In genomic region chr10:69269761-69270160, GRCh38 we compare ENCODE assay signal across 1 cellular context.
TF ChIP-seq lines count a peak whose summit lies in the region.

No MANE protein-coding gene starts in this region.

TF ChIP-seq in K562, 482 proteins besides CTCF, POLR2A, EP300 and RAD21 (continued from another document and continues in another):
- TF ChIP-seq, protein P1, sequence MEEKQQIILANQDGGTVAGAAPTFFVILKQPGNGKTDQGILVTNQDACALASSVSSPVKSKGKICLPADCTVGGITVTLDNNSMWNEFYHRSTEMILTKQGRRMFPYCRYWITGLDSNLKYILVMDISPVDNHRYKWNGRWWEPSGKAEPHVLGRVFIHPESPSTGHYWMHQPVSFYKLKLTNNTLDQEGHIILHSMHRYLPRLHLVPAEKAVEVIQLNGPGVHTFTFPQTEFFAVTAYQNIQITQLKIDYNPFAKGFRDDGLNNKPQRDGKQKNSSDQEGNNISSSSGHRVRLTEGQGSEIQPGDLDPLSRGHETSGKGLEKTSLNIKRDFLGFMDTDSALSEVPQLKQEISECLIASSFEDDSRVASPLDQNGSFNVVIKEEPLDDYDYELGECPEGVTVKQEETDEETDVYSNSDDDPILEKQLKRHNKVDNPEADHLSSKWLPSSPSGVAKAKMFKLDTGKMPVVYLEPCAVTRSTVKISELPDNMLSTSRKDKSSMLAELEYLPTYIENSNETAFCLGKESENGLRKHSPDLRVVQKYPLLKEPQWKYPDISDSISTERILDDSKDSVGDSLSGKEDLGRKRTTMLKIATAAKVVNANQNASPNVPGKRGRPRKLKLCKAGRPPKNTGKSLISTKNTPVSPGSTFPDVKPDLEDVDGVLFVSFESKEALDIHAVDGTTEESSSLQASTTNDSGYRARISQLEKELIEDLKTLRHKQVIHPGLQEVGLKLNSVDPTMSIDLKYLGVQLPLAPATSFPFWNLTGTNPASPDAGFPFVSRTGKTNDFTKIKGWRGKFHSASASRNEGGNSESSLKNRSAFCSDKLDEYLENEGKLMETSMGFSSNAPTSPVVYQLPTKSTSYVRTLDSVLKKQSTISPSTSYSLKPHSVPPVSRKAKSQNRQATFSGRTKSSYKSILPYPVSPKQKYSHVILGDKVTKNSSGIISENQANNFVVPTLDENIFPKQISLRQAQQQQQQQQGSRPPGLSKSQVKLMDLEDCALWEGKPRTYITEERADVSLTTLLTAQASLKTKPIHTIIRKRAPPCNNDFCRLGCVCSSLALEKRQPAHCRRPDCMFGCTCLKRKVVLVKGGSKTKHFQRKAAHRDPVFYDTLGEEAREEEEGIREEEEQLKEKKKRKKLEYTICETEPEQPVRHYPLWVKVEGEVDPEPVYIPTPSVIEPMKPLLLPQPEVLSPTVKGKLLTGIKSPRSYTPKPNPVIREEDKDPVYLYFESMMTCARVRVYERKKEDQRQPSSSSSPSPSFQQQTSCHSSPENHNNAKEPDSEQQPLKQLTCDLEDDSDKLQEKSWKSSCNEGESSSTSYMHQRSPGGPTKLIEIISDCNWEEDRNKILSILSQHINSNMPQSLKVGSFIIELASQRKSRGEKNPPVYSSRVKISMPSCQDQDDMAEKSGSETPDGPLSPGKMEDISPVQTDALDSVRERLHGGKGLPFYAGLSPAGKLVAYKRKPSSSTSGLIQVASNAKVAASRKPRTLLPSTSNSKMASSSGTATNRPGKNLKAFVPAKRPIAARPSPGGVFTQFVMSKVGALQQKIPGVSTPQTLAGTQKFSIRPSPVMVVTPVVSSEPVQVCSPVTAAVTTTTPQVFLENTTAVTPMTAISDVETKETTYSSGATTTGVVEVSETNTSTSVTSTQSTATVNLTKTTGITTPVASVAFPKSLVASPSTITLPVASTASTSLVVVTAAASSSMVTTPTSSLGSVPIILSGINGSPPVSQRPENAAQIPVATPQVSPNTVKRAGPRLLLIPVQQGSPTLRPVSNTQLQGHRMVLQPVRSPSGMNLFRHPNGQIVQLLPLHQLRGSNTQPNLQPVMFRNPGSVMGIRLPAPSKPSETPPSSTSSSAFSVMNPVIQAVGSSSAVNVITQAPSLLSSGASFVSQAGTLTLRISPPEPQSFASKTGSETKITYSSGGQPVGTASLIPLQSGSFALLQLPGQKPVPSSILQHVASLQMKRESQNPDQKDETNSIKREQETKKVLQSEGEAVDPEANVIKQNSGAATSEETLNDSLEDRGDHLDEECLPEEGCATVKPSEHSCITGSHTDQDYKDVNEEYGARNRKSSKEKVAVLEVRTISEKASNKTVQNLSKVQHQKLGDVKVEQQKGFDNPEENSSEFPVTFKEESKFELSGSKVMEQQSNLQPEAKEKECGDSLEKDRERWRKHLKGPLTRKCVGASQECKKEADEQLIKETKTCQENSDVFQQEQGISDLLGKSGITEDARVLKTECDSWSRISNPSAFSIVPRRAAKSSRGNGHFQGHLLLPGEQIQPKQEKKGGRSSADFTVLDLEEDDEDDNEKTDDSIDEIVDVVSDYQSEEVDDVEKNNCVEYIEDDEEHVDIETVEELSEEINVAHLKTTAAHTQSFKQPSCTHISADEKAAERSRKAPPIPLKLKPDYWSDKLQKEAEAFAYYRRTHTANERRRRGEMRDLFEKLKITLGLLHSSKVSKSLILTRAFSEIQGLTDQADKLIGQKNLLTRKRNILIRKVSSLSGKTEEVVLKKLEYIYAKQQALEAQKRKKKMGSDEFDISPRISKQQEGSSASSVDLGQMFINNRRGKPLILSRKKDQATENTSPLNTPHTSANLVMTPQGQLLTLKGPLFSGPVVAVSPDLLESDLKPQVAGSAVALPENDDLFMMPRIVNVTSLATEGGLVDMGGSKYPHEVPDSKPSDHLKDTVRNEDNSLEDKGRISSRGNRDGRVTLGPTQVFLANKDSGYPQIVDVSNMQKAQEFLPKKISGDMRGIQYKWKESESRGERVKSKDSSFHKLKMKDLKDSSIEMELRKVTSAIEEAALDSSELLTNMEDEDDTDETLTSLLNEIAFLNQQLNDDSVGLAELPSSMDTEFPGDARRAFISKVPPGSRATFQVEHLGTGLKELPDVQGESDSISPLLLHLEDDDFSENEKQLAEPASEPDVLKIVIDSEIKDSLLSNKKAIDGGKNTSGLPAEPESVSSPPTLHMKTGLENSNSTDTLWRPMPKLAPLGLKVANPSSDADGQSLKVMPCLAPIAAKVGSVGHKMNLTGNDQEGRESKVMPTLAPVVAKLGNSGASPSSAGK (IDR thresholded peaks at IDR 0.05), result 0 out of 2 replicates have a peak, but pooled peaks have one; percentile 6
- no peak for TF ChIP-seq KHSRP (IDR thresholded peaks at IDR 0.05)
- TF ChIP-seq, protein P2, sequence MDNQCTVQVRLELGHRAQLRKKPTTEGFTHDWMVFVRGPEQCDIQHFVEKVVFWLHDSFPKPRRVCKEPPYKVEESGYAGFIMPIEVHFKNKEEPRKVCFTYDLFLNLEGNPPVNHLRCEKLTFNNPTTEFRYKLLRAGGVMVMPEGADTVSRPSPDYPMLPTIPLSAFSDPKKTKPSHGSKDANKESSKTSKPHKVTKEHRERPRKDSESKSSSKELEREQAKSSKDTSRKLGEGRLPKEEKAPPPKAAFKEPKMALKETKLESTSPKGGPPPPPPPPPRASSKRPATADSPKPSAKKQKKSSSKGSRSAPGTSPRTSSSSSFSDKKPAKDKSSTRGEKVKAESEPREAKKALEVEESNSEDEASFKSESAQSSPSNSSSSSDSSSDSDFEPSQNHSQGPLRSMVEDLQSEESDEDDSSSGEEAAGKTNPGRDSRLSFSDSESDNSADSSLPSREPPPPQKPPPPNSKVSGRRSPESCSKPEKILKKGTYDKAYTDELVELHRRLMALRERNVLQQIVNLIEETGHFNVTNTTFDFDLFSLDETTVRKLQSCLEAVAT (IDR thresholded peaks at IDR 0.05), result no peak
- peak; percentile 61 for TF ChIP-seq FOSL1 (tag; conservative IDR thresholded peaks at IDR 0.05)
- no peak for TF ChIP-seq DNMT1 (IDR thresholded peaks at IDR 0.05)
- no peak for TF ChIP-seq RBM22 (IDR thresholded peaks at IDR 0.05; ENCODE audit: low read depth, low read length, poor library complexity, severe bottlenecking)
- TF ChIP-seq STAT5A (IDR thresholded peaks at IDR 0.05; ENCODE audit: borderline replicate concordance, low read length), result no peak
- TF ChIP-seq JUN (IDR thresholded peaks at IDR 0.05; ENCODE audit: borderline replicate concordance, low read depth, low read length), result peak; percentile 58
- TF ChIP-seq JUN (CRISPR knock-in tag; IDR thresholded peaks at IDR 0.05; ENCODE audit: borderline replicate concordance), result no peak
- TF ChIP-seq, protein P3, sequence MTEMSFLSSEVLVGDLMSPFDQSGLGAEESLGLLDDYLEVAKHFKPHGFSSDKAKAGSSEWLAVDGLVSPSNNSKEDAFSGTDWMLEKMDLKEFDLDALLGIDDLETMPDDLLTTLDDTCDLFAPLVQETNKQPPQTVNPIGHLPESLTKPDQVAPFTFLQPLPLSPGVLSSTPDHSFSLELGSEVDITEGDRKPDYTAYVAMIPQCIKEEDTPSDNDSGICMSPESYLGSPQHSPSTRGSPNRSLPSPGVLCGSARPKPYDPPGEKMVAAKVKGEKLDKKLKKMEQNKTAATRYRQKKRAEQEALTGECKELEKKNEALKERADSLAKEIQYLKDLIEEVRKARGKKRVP (CRISPR knock-in tag; IDR thresholded peaks at IDR 0.05), result peak; percentile 73
- TF ChIP-seq BHLHE40 (IDR thresholded peaks at IDR 0.05; ENCODE audit: low read length), result no peak
- no peak for TF ChIP-seq HSF4 (CRISPR knock-in tag; IDR thresholded peaks at IDR 0.05; ENCODE audit: borderline replicate concordance)
- no peak for TF ChIP-seq FUS (optimal IDR thresholded peaks at IDR 0.05; ENCODE audit: low read depth, low read length)
- no peak for TF ChIP-seq GABPB1 (CRISPR knock-in tag; IDR thresholded peaks at IDR 0.05)
- TF ChIP-seq POLR2AphosphoS5 (IDR thresholded peaks at IDR 0.05; ENCODE audit: control insufficient read depth, insufficient read depth, low read depth, low read length), result no peak
- TF ChIP-seq THRAP3 (IDR thresholded peaks at IDR 0.05; ENCODE audit: borderline replicate concordance), result no peak
- TF ChIP-seq HDAC2 (IDR thresholded peaks at IDR 0.05), result no peak
- no peak for TF ChIP-seq XRCC5 (IDR thresholded peaks at IDR 0.05; ENCODE audit: low read depth, low read length)
- TF ChIP-seq NFATC3 (IDR thresholded peaks at IDR 0.05), result no peak
- no peak for TF ChIP-seq NR3C1 (CRISPR knock-in tag; IDR thresholded peaks at IDR 0.05)
- no peak for TF ChIP-seq RREB1 (CRISPR knock-in tag; IDR thresholded peaks at IDR 0.05)
- no peak for TF ChIP-seq ELK3 (CRISPR knock-in tag; IDR thresholded peaks at IDR 0.05)
- TF ChIP-seq, protein P4, sequence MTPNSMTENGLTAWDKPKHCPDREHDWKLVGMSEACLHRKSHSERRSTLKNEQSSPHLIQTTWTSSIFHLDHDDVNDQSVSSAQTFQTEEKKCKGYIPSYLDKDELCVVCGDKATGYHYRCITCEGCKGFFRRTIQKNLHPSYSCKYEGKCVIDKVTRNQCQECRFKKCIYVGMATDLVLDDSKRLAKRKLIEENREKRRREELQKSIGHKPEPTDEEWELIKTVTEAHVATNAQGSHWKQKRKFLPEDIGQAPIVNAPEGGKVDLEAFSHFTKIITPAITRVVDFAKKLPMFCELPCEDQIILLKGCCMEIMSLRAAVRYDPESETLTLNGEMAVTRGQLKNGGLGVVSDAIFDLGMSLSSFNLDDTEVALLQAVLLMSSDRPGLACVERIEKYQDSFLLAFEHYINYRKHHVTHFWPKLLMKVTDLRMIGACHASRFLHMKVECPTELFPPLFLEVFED (CRISPR knock-in tag; conservative IDR thresholded peaks at IDR 0.05), result no peak
- TF ChIP-seq ATF6 (CRISPR knock-in tag; IDR thresholded peaks at IDR 0.05), result no peak
- no peak for TF ChIP-seq SAP30 (IDR thresholded peaks at IDR 0.05; ENCODE audit: borderline replicate concordance, insufficient read depth, low read depth, low read length, poor library complexity, severe bottlenecking)
- peak; percentile 76; the same call in 1 of the 2 replicates for TF ChIP-seq ATF7 (IDR thresholded peaks at IDR 0.05)
- peak; percentile 41 to 42; a peak in 2 of 4 replicates for TF ChIP-seq TRIM24 (IDR thresholded peaks at IDR 0.05)
- no peak for TF ChIP-seq TCF7 (IDR thresholded peaks at IDR 0.05; ENCODE audit: borderline replicate concordance)
- TF ChIP-seq ASH1L (IDR thresholded peaks at IDR 0.05; ENCODE audit: borderline replicate concordance, low read depth, partially characterized antibody), result no peak
- no peak for TF ChIP-seq SRSF9 (IDR thresholded peaks at IDR 0.05; ENCODE audit: borderline replicate concordance, low read depth, low read length)
